ENCODE assay signal across 8 cellular contexts in the genomic region with DNA sequence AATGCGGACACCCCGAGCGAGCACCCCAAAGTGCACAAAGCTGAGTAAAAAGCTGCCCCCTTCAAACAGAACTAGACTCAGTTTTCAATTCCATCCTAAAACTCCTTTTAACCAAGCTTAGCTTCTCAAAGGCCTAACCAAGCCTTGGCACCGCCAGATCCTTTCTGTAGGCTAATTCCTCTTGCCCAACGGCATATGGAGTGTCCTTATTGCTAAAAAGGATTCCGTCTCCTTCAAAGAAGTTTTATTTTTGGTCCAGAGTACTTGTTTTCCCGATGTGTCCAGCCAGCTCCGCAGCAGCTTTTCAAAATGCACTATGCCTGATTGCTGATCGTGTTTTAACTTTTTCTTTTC.
DNase-seq lines count a peak whose midpoint lies in the region.

No MANE protein-coding gene starts in this region.

- peaks cover 63% of the 10 kb centered on the region for H3K36me3 Mint-ChIP-seq in T-helper 1 cell treated with Interleukin-12 subunit alpha and Interleukin-12 subunit beta and Interleukin-4 antibody, amounts not matched to agents 30 μg/mL and 1 μg/mL, for 36 hours (ENCODE audit: low read depth)

- H3K27ac Mint-ChIP-seq in T-helper 1 cell treated with Interleukin-12 subunit alpha and Interleukin-12 subunit beta and Interleukin-4 antibody, amounts not matched to agents 30 μg/mL and 1 μg/mL, for 36 hours, result peak overlapping the region; percentile 94

- DNase-seq in T-helper 1 cell (no peak), adipocyte (ENCODE audit: low read depth) (no peak), superior temporal gyrus (ENCODE audit: extremely low spot score) (peak; percentile 53), nucleus accumbens (lab: John Stamatoyannopoulos, UW) (no peak), NCI-H1436 treated with DMSO at 0.1 percent for 48 hours (lab: John Stamatoyannopoulos, UW) (no peak)
- no peak for DNase-seq in NK-92 treated with Interleukin-12 subunit alpha and Interleukin-12 subunit beta, amount 100 ng/mL, for 24 hours (lab: John Stamatoyannopoulos, UW)

- no peaks in the 10 kb centered on the region for H3K9me3 ChIP-seq in adipocyte (ENCODE audit: control insufficient read depth, low read length)

- H3K4me1 Mint-ChIP-seq in T-helper 1 cell treated with Interleukin-12 subunit alpha and Interleukin-12 subunit beta and Interleukin-4 antibody, amounts not matched to agents 30 μg/mL and 1 μg/mL, for 36 hours (ENCODE audit: low read depth), result peaks cover 55% of the 10 kb centered on the region

- peak overlapping the region; percentile 27 for H3K4me3 ChIP-seq in adipocyte (ENCODE audit: low read length)

- H3K27me3 ChIP-seq in adipocyte (replicated peaks; ENCODE audit: control insufficient read depth, insufficient read depth, low read length) (no peaks in the 10 kb centered on the region), layer of hippocampus (ENCODE audit: control insufficient read depth, insufficient read depth, low read length) (no peaks in the 10 kb centered on the region)

- H3K4me1 ChIP-seq in adipocyte (ENCODE audit: control insufficient read depth, insufficient read depth, low read length), result peaks cover 70% of the 10 kb centered on the region

- H3K4me3 Mint-ChIP-seq in T-helper 1 cell treated with Interleukin-12 subunit alpha and Interleukin-12 subunit beta and Interleukin-4 antibody, amounts not matched to agents 30 μg/mL and 1 μg/mL, for 36 hours, result peak overlapping the region; percentile 98

- peak overlapping the region; percentile 59 for H3K9ac ChIP-seq in adipocyte (ENCODE audit: low read length)

- H3K9me3 Mint-ChIP-seq in T-helper 1 cell treated with Interleukin-12 subunit alpha and Interleukin-12 subunit beta and Interleukin-4 antibody, amounts not matched to agents 30 μg/mL and 1 μg/mL, for 36 hours, result no peaks in the 10 kb centered on the region

- peaks cover 21% of the 10 kb centered on the region for H3K36me3 ChIP-seq in adipocyte (ENCODE audit: control insufficient read depth, insufficient read depth, low read length, severe bottlenecking)

- H3K27me3 Mint-ChIP-seq in T-helper 1 cell treated with Interleukin-12 subunit alpha and Interleukin-12 subunit beta and Interleukin-4 antibody, amounts not matched to agents 30 μg/mL and 1 μg/mL, for 36 hours (ENCODE audit: low read depth), result no peaks in the 10 kb centered on the region

- H3K27ac ChIP-seq in layer of hippocampus (ENCODE audit: low read depth, low read length), result peak overlapping the region; percentile 71
